Comparison of ENCODE assay signal across 1 cellular context in genomic region chr2:44305882-44306281, GRCh38.
TF ChIP-seq lines count a peak whose summit lies in the region.

No MANE protein-coding gene starts in this region.

TF ChIP-seq in SK-N-SH treated with all-trans-retinoic acid at 6 μM for 48 hours, 23 proteins besides CTCF, POLR2A, EP300 and RAD21 (continued from another document):
- no peak for TF ChIP-seq TSHZ2 (CRISPR knock-in tag; IDR thresholded peaks at IDR 0.05)
- no peak for TF ChIP-seq ZFP30 (CRISPR knock-in tag; IDR thresholded peaks at IDR 0.05)
- TF ChIP-seq ISL1 (CRISPR knock-in tag; IDR thresholded peaks at IDR 0.05): no peak
